In the genomic region with DNA sequence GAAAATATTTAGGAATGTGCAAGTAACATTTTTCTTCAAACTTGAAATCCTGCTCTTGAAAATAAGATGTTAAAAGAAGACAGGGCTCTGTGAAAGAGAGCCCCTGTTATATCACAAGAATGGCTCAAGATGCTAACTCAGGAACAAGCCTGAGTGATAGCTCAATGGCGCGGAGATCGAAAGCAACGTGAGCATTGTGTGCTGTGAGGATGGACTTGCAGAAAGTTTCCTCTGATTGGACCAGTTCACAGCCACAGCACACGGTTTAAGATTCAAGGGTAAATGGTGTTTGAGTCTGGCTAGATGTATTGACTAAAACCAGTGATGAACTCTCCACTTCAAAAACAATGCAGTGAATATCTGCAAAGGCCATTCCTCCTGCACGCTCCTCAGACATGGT, we compare ENCODE assay signal across 32 cellular contexts.
"Had no signal": no experiment of that assay in that cellular context is flagged by ENCODE, and none has a peak within 500 bp of the region (broad histone marks: within the 10 kb centered on the region; RNA-seq: fewer than 3 reads in every experiment).

No MANE protein-coding gene starts in this region.

- H3K27ac Mint-ChIP-seq: activated B cell treated with CpG ODN at 0.5 μM for 24 hours; activated CD8-positive, alpha-beta T cell treated with anti-CD3 and anti-CD28 coated beads for 36 hours; activated naive CD8-positive, alpha-beta T cell; activated T-helper 17 cell treated with anti-CD3 and anti-CD28 coated beads, Interleukin-2, amount 50 U/mL, for 72 hours; dendritic cell treated with granulocyte-macrophage colony-stimulating factor and Interleukin-4, amounts not matched to agents 40 ng/mL and 50 ng/mL, for 4 days; effector memory CD8-positive, alpha-beta T cell; T-helper 17 cell; T-helper 2 cell treated with Interferon-gamma antibody and Interleukin-4, amounts not matched to agents 5 μg/mL and 100 μg/mL, for 36 hours had no signal

- H3K36me3 Mint-ChIP-seq: activated naive CD8-positive, alpha-beta T cell had no signal

- H3K9me3 ChIP-seq: esophagus muscularis mucosa, gastrocnemius medialis had no signal

- ATAC-seq: activated CD4-positive, CD25-positive, alpha-beta regulatory T cell treated with anti-CD3 and anti-CD28 coated beads, Interleukin-2, amount 50 U/mL, for 24 hours; activated CD8-positive, alpha-beta T cell treated with anti-CD3 and anti-CD28 coated beads for 36 hours; activated T-cell treated with anti-CD3 and anti-CD28 coated beads, Interleukin-2, amount 50 U/mL, for 4 hours; activated T-helper 17 cell treated with anti-CD3 and anti-CD28 coated beads, Interleukin-2, amount 50 U/mL, for 72 hours; effector memory CD8-positive, alpha-beta T cell; foreskin keratinocyte; gastrocnemius medialis; heart left ventricle; T-helper 17 cell had no signal

- H3K4me3 ChIP-seq: coronary artery, esophagus muscularis mucosa, gastrocnemius medialis, heart left ventricle had no signal

- H3K4me1 ChIP-seq: esophagus muscularis mucosa, foreskin keratinocyte, gastrocnemius medialis, heart left ventricle had no signal

- H3K27me3 Mint-ChIP-seq: activated B cell treated with CpG ODN at 0.5 μM for 24 hours; activated CD8-positive, alpha-beta T cell treated with anti-CD3 and anti-CD28 coated beads for 36 hours; activated naive CD8-positive, alpha-beta T cell; activated T-helper 17 cell treated with anti-CD3 and anti-CD28 coated beads, Interleukin-2, amount 50 U/mL, for 72 hours; central memory CD8-positive, alpha-beta T cell; dendritic cell treated with granulocyte-macrophage colony-stimulating factor and Interleukin-4, amounts not matched to agents 40 ng/mL and 50 ng/mL, for 4 days; effector memory CD8-positive, alpha-beta T cell; T-helper 17 cell had no signal

- DNase-seq: activated B cell treated with CpG ODN at 0.5 μM for 24 hours; activated CD4-positive, alpha-beta T cell treated with anti-CD3 and anti-CD28 coated beads for 48 hours; activated CD4-positive, alpha-beta T cell treated with anti-CD3 and anti-CD28 coated beads, Interleukin-2, amount 50 U/mL, for 1 hour; activated CD4-positive, alpha-beta T cell treated with anti-CD3 and anti-CD28 coated beads, Interleukin-2, amount 50 U/mL, for 48 hours; activated CD8-positive, alpha-beta memory T cell treated with anti-CD3 and anti-CD28 coated beads for 24 hours; activated CD8-positive, alpha-beta T cell treated with anti-CD3 and anti-CD28 coated beads for 36 hours; activated effector memory CD4-positive, alpha-beta T cell treated with Interleukin-2 at 50 U/mL for 16 hours; activated gamma-delta T cell treated with Interleukin-2 at 50 U/mL for 16 hours; activated naive CD4-positive, alpha-beta T cell treated with anti-CD3 and anti-CD28 coated beads, Interleukin-2, amount 50 U/mL, for 16 hours; activated naive CD4-positive, alpha-beta T cell treated with Interleukin-2 at 50 U/mL for 16 hours; activated T-cell treated with anti-CD3 and anti-CD28 coated beads, Interleukin-2, amount 50 U/mL, for 4 hours; amniotic stem cell; anterior cingulate cortex; brain microvascular endothelial cell; effector CD4-positive, alpha-beta T cell; effector memory CD8-positive, alpha-beta T cell; erythroblast; foreskin keratinocyte; gastrocnemius medialis; glutamatergic neuron; heart left ventricle; T-helper 17 cell; T1000; WERI-Rb-1 had no signal

- H3K27me3 ChIP-seq: brain microvascular endothelial cell, esophagus muscularis mucosa, foreskin keratinocyte, gastrocnemius medialis, heart left ventricle had no signal

- H3K27ac ChIP-seq: brain microvascular endothelial cell, coronary artery, esophagus muscularis mucosa, foreskin keratinocyte, gastrocnemius medialis, heart left ventricle, WERI-Rb-1 had no signal

- H3K4me3 Mint-ChIP-seq: activated B cell treated with CpG ODN at 0.5 μM for 24 hours; activated CD8-positive, alpha-beta T cell treated with anti-CD3 and anti-CD28 coated beads for 36 hours; activated naive CD8-positive, alpha-beta T cell; activated T-cell treated with anti-CD3 and anti-CD28 coated beads, Interleukin-2, amount 50 U/mL, for 4 hours; activated T-helper 17 cell treated with anti-CD3 and anti-CD28 coated beads, Interleukin-2, amount 50 U/mL, for 72 hours; central memory CD8-positive, alpha-beta T cell; dendritic cell treated with granulocyte-macrophage colony-stimulating factor and Interleukin-4, amounts not matched to agents 40 ng/mL and 50 ng/mL, for 4 days; effector memory CD8-positive, alpha-beta T cell; T-helper 17 cell; T-helper 2 cell treated with Interferon-gamma antibody and Interleukin-4, amounts not matched to agents 5 μg/mL and 100 μg/mL, for 36 hours had no signal

- H3K36me3 ChIP-seq: brain microvascular endothelial cell, esophagus muscularis mucosa, gastrocnemius medialis, heart left ventricle, WERI-Rb-1 had no signal

- H3K4me1 Mint-ChIP-seq: activated B cell treated with CpG ODN at 0.5 μM for 24 hours; activated T-helper 17 cell treated with anti-CD3 and anti-CD28 coated beads, Interleukin-2, amount 50 U/mL, for 72 hours; central memory CD8-positive, alpha-beta T cell; T-helper 17 cell had no signal
